Comparison of ENCODE assay signal across 10 cellular contexts in the genomic region with DNA sequence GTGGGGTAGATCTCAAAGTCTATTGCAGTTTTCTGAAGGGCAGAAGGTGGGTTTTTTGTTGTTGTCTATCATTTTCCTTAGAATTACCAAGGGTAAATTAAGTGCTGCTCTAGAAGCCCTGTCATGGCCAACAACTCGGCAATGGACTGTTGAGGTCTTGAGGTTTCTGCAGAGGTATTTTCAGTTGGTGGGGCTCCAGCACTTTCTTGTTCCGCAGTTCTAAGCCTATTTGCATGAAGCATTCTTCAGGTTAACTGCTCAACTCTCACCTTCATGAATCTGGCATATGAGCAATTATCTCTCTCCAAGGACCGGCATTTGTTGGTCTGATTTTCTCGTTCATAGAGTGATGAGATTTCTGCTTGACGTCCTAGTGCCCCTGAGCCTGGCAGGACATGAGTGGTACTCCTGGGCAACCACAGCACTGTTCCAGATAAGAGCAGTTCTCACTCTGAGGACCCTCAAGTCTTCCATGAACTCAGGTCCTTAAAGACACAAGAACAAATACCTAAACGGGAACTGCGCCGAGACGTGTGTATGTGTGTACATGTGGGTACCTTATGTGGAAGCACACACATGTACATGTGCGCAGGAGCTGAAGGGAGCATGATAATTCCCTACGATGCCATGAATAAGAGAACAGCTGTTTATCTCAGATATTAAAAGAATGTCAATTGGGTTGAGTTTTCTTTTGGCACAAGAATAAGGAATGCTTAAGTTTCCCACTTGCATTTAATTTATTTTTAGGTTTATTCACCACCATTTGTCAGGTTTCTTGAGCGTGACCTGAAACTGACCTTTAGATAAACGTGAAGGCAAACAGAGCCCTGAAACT.
DNase-seq lines count a peak whose midpoint lies in the region; ATAC-seq, FAIRE-seq and TF ChIP-seq lines count a peak whose summit lies in the region.
"Had no signal": no experiment of that assay in that cellular context is flagged by ENCODE, and none has a peak within 500 bp of the region (broad histone marks: within the 10 kb centered on the region; RNA-seq: fewer than 3 reads in every experiment).

No MANE protein-coding gene starts in this region.

- peak overlapping the region in 1 of 10 experiments; percentile 9; a peak in 1 of 20 replicates for H3K4me3 ChIP-seq in BLaER1 treated with 17β-estradiol and CSF1 and Interleukin-3, amounts not matched to agents 10 nM and 100 nM
- H3K4me3 ChIP-seq in astrocyte (ENCODE audit: insufficient read depth, low read depth, low read length) (no peak overlapping the region), brain microvascular endothelial cell (ENCODE audit: low read depth, low read length) (no peak overlapping the region), adrenal gland (peak overlapping the region in 1 of 4 donors; percentile 28)
- H3K4me3 ChIP-seq: ovary had no signal

- 0 out of 22 replicates have a peak, but pooled peaks cover 0 to 10% (median 0%) of the 10 kb centered on the region in 11 experiments for H3K27me3 ChIP-seq in BLaER1 treated with 17β-estradiol and CSF1 and Interleukin-3, amounts not matched to agents 10 nM and 100 nM
- H3K27me3 ChIP-seq in astrocyte (ENCODE audit: insufficient read depth, low read length) (no peaks in the 10 kb centered on the region), brain microvascular endothelial cell (replicated peaks) (no peaks in the 10 kb centered on the region), adrenal gland (no peaks in the 10 kb centered on the region)
- H3K27me3 ChIP-seq: ovary had no signal

- H3K27ac ChIP-seq in BLaER1 treated with 17β-estradiol and CSF1 and Interleukin-3, amounts not matched to agents 10 nM and 100 nM: peak overlapping the region in 6 of 11 experiments; percentile 23 to 67 (median 38); a peak in 7 of 22 replicates
- H3K27ac ChIP-seq in astrocyte (ENCODE audit: low read depth, low read length): no peak overlapping the region
- H3K27ac ChIP-seq in brain microvascular endothelial cell: no peak overlapping the region
- no peak overlapping the region for H3K27ac ChIP-seq in adrenal gland
- H3K27ac ChIP-seq: ovary had no signal

- no peaks in the 10 kb centered on the region for H3K9me3 Mint-ChIP-seq in astrocyte (ENCODE audit: unreplicated experiment)
- H3K9me3 Mint-ChIP-seq: stimulated activated naive CD8-positive, alpha-beta T cell treated with anti-CD3 and anti-CD28 coated beads, Interleukin-15, amount 100 ng/mL, for 72 hours had no signal

- intact Hi-C loops in adrenal gland (cut with DNase I): no loop called here

- no peaks in the 10 kb centered on the region for H3K79me2 ChIP-seq in astrocyte (ENCODE audit: insufficient read depth, low read length)

- DNase-seq in astrocyte (ENCODE audit: low read depth) (peak; percentile 75), activated gamma-delta T cell (lab: John Stamatoyannopoulos, UW) (no peak), brain microvascular endothelial cell (no peak), T-helper 9 cell (no peak), adrenal gland (no peak)
- DNase-seq: stimulated activated naive CD8-positive, alpha-beta T cell treated with anti-CD3 and anti-CD28 coated beads, Interleukin-15, amount 100 ng/mL, for 72 hours had no signal

- peak overlapping the region; percentile 61 to 95 (median 76) for H3K4me2 ChIP-seq in BLaER1 treated with 17β-estradiol and CSF1 and Interleukin-3, amounts not matched to agents 10 nM and 100 nM
- no peak overlapping the region for H3K4me2 ChIP-seq in astrocyte (ENCODE audit: low read length)

- no peak overlapping the region for H3K4me3 Mint-ChIP-seq in astrocyte (ENCODE audit: unreplicated experiment)

- in situ Hi-C loops in brain microvascular endothelial cell (cut with HindIII; ENCODE audit: low pct_ligation_motif_present, low sequenced_read_pairs): no loop called here

- TF ChIP-seq POLR2A in adrenal gland (IDR thresholded peaks at IDR 0.05): no peak

- 69 to 78% (median 73%) methylated on average over 13 of the region's 13 CpGs for WGBS in adrenal gland, 4 donors

- no peak for FAIRE-seq in astrocyte (lab: Jason Lieb, UNC)

- H3K27me3 Mint-ChIP-seq in astrocyte (ENCODE audit: low read depth, unreplicated experiment): no peaks in the 10 kb centered on the region
- H3K27me3 Mint-ChIP-seq: stimulated activated naive CD8-positive, alpha-beta T cell treated with anti-CD3 and anti-CD28 coated beads, Interleukin-15, amount 100 ng/mL, for 72 hours had no signal

- no peak overlapping the region for H2AFZ ChIP-seq in astrocyte (ENCODE audit: low read depth, low read length)

- 0 out of 22 replicates have a peak overlapping the region, but pooled peaks of 2 of the 11 experiments have one; percentile 14 to 28 for H3K9ac ChIP-seq in BLaER1 treated with 17β-estradiol and CSF1 and Interleukin-3, amounts not matched to agents 10 nM and 100 nM
- H3K9ac ChIP-seq in astrocyte (ENCODE audit: low read length): no peak overlapping the region

- no peaks in the 10 kb centered on the region for H3K36me3 ChIP-seq in BLaER1 treated with 17β-estradiol and CSF1 and Interleukin-3, amounts not matched to agents 10 nM and 100 nM
- H3K36me3 ChIP-seq in astrocyte (ENCODE audit: insufficient read depth, low read length): no peaks in the 10 kb centered on the region
- H3K36me3 ChIP-seq in brain microvascular endothelial cell (replicated peaks): no peaks in the 10 kb centered on the region
- H3K36me3 ChIP-seq in adrenal gland (replicated peaks in 1 of 2): no peaks in the 10 kb centered on the region
- H3K36me3 ChIP-seq: ovary had no signal

- TF ChIP-seq CTCF in astrocyte (IDR thresholded peaks at IDR 0.05; ENCODE audit: insufficient read depth, low read depth, low read length) (no peak), brain microvascular endothelial cell (IDR thresholded peaks at IDR 0.05; ENCODE audit: low read depth, low read length, missing control alignments) (no peak), adrenal gland (IDR thresholded peaks at IDR 0.05) (no peak)

- H3K4me1 ChIP-seq in BLaER1 treated with 17β-estradiol and CSF1 and Interleukin-3, amounts not matched to agents 10 nM and 100 nM: peaks cover 20 to 45% (median 28%) of the 10 kb centered on the region in 10 experiments
- H3K4me1 ChIP-seq in astrocyte (ENCODE audit: insufficient read depth, low read length) (no peaks in the 10 kb centered on the region), adrenal gland (replicated peaks in 1 of 2) (peaks cover 19 to 20% of the 10 kb centered on the region in 2 donors)

- no peaks in the 10 kb centered on the region for H4K20me1 ChIP-seq in BLaER1 treated with 17β-estradiol and CSF1 and Interleukin-3, amounts not matched to agents 10 nM and 100 nM
- H4K20me1 ChIP-seq in astrocyte (ENCODE audit: insufficient read depth, low read length): no peaks in the 10 kb centered on the region

- H3K4me1 Mint-ChIP-seq in astrocyte (ENCODE audit: low read depth, unreplicated experiment): peaks cover 2% of the 10 kb centered on the region
- H3K4me1 Mint-ChIP-seq: stimulated activated naive CD8-positive, alpha-beta T cell treated with anti-CD3 and anti-CD28 coated beads, Interleukin-15, amount 100 ng/mL, for 72 hours had no signal

- peaks cover 0 to 10% (median 0%) of the 10 kb centered on the region in 11 experiments; a peak in 4 of 22 replicates for H3K9me3 ChIP-seq in BLaER1 treated with 17β-estradiol and CSF1 and Interleukin-3, amounts not matched to agents 10 nM and 100 nM (replicated peaks in 1 of 11)
- H3K9me3 ChIP-seq in astrocyte (ENCODE audit: insufficient read depth, low read depth, low read length): no peaks in the 10 kb centered on the region
- H3K9me3 ChIP-seq in adrenal gland (replicated peaks in 1 of 3): no peaks in the 10 kb centered on the region
- H3K9me3 ChIP-seq: ovary had no signal

- no peaks in the 10 kb centered on the region for H3K36me3 Mint-ChIP-seq in astrocyte (ENCODE audit: low read depth, unreplicated experiment)

- H3K27ac Mint-ChIP-seq in astrocyte (ENCODE audit: unreplicated experiment): no peak overlapping the region
- H3K27ac Mint-ChIP-seq: stimulated activated naive CD8-positive, alpha-beta T cell treated with anti-CD3 and anti-CD28 coated beads, Interleukin-15, amount 100 ng/mL, for 72 hours had no signal

- ATAC-seq in GM19452 (IDR thresholded peaks at IDR 0.05; ENCODE audit: unreplicated experiment) (peak; percentile 71), HG03103 (IDR thresholded peaks at IDR 0.05; ENCODE audit: low read depth, unreplicated experiment) (peak; percentile 75)
- ATAC-seq: stimulated activated naive CD8-positive, alpha-beta T cell treated with anti-CD3 and anti-CD28 coated beads, Interleukin-15, amount 100 ng/mL, for 72 hours had no signal

Comparison
In these comparisons a context has a peak if more than half of its experiments do, and no peak if none do; other contexts are left out.
1. H3K27ac ChIP-seq: peak in BLaER1 treated with 17β-estradiol and CSF1 and Interleukin-3, amounts not matched to agents 10 nM and 100 nM (6 of 11); none in astrocyte (single experiment), brain microvascular endothelial cell (single experiment) and adrenal gland (0 of 5).